In genomic region chr3:184716652-184717607, GRCh38 we compare ENCODE assay signal across 9 cellular contexts. TPM values are rescaled to one million over a fixed set of nuclear protein-coding genes. Genes with fewer than 3 reads are reported as not detected.
DNase-seq lines count a peak whose midpoint lies in the region; ATAC-seq and TF ChIP-seq lines count a peak whose summit lies in the region.
"Had no signal": no experiment of that assay in that cellular context is flagged by ENCODE, and none has a peak within 500 bp of the region (broad histone marks: within the 10 kb centered on the region; RNA-seq: fewer than 3 reads in every experiment).

No MANE protein-coding gene starts in this region.

- no peaks in the 10 kb centered on the region for H3K36me3 Mint-ChIP-seq in stimulated activated naive B cell treated with anti-CD40 and anti-IgM and Interleukin-4, amounts not matched to agents 10 μg/mL and 1 μg/mL and 100 μg/mL, for 72 hours
- H3K36me3 Mint-ChIP-seq in CD8-positive, alpha-beta memory T cell = no peaks in the 10 kb centered on the region

- no peak for ATAC-seq in stimulated activated naive B cell treated with anti-CD40 and anti-IgM and Interleukin-4, amounts not matched to agents 10 μg/mL and 1 μg/mL and 100 μg/mL, for 72 hours (replicated peaks)

- H3K4me1 ChIP-seq in tibial artery = peaks cover 0 to 14% (median 0%) of the 10 kb centered on the region in 4 donors
- no peaks in the 10 kb centered on the region for H3K4me1 ChIP-seq in CD8-positive, alpha-beta memory T cell (ENCODE audit: insufficient read depth, low read length)

- H3K4me3 Mint-ChIP-seq in stimulated activated naive B cell treated with anti-CD40 and anti-IgM and Interleukin-4, amounts not matched to agents 10 μg/mL and 1 μg/mL and 100 μg/mL, for 72 hours = no peak overlapping the region
- H3K4me3 Mint-ChIP-seq in CD8-positive, alpha-beta memory T cell = no peak overlapping the region

- intact Hi-C loops in tibial artery (cut with DNase I; ENCODE audit: low total_unique reads) = no loop called here

- TF ChIP-seq CTCF in WI38 (IDR thresholded peaks at IDR 0.05; ENCODE audit: low read depth, low read length) (no peak), tibial artery (IDR thresholded peaks at IDR 0.05) (no peak)

- CTCF ChIA-PET in CD8-positive, alpha-beta memory T cell (lab: Charles Lee) = interaction anchor here (1.0 kb wide), 1 partner anchor 155 kb away, joined by 4 read pairs; no protein-coding TSS in a partner anchor

- H3K4me3 ChIP-seq in WI38 (ENCODE audit: low read depth, low read length) (peak overlapping the region; percentile 22), tibial artery (no peak overlapping the region)
- H3K4me3 ChIP-seq in CD8-positive, alpha-beta memory T cell (ENCODE audit: low read length) = no peak overlapping the region

- H3K27me3 ChIP-seq in tibial artery = no peaks in the 10 kb centered on the region
- H3K27me3 ChIP-seq in CD8-positive, alpha-beta memory T cell (ENCODE audit: insufficient read depth, low read length, poor library complexity, severe bottlenecking) = no peaks in the 10 kb centered on the region

- H3K36me3 ChIP-seq in tibial artery = no peaks in the 10 kb centered on the region
- H3K36me3 ChIP-seq in CD8-positive, alpha-beta memory T cell (ENCODE audit: insufficient read depth, low read length) = no peaks in the 10 kb centered on the region

- DNase-seq in NCI-H2196 (lab: John Stamatoyannopoulos, UW; ENCODE audit: unreplicated experiment) (peak; percentile 71), NCI-H2196 treated with DMSO at 0.1 percent for 48 hours (lab: John Stamatoyannopoulos, UW; ENCODE audit: unreplicated experiment) (no peak), iris pigment epithelial cell (ENCODE audit: low read depth) (peak; percentile 76), tibial artery (peak in 1 of 2 donors; percentile 38), mucosa of gallbladder (ENCODE audit: low spot score) (no peak)
- DNase-seq in stimulated activated naive B cell treated with anti-CD40 and anti-IgM and Interleukin-4, amounts not matched to agents 10 μg/mL and 1 μg/mL and 100 μg/mL, for 72 hours = no peak
- no peak for DNase-seq in CD8-positive, alpha-beta memory T cell

- H3K4me1 Mint-ChIP-seq in stimulated activated naive B cell treated with anti-CD40 and anti-IgM and Interleukin-4, amounts not matched to agents 10 μg/mL and 1 μg/mL and 100 μg/mL, for 72 hours = peaks cover 8 to 9% of the 10 kb centered on the region in 2 donors
- peaks cover 10 to 12% (median 11%) of the 10 kb centered on the region in 3 donors for H3K4me1 Mint-ChIP-seq in CD8-positive, alpha-beta memory T cell

- H3K27me3 Mint-ChIP-seq in stimulated activated naive B cell treated with anti-CD40 and anti-IgM and Interleukin-4, amounts not matched to agents 10 μg/mL and 1 μg/mL and 100 μg/mL, for 72 hours = no peaks in the 10 kb centered on the region
- peaks cover 2 to 4% of the 10 kb centered on the region in 2 donors for H3K27me3 Mint-ChIP-seq in CD8-positive, alpha-beta memory T cell

- H3K9me3 Mint-ChIP-seq in stimulated activated naive B cell treated with anti-CD40 and anti-IgM and Interleukin-4, amounts not matched to agents 10 μg/mL and 1 μg/mL and 100 μg/mL, for 72 hours = no peaks in the 10 kb centered on the region
- no peaks in the 10 kb centered on the region for H3K9me3 Mint-ChIP-seq in CD8-positive, alpha-beta memory T cell

- POLR2A ChIA-PET in CD8-positive, alpha-beta memory T cell (lab: Charles Lee) = no interaction called here

- no peak overlapping the region for H3K27ac Mint-ChIP-seq in stimulated activated naive B cell treated with anti-CD40 and anti-IgM and Interleukin-4, amounts not matched to agents 10 μg/mL and 1 μg/mL and 100 μg/mL, for 72 hours
- H3K27ac Mint-ChIP-seq in CD8-positive, alpha-beta memory T cell = no peak overlapping the region

- H3K9me3 ChIP-seq in tibial artery = no peaks in the 10 kb centered on the region
- no peaks in the 10 kb centered on the region for H3K9me3 ChIP-seq in CD8-positive, alpha-beta memory T cell (ENCODE audit: low read length)

- H3K27ac ChIP-seq in tibial artery = peak overlapping the region; percentile 33 to 39
- no peak overlapping the region for H3K27ac ChIP-seq in CD8-positive, alpha-beta memory T cell (ENCODE audit: low read depth, low read length)
- H3K27ac ChIP-seq: C4-2B had no signal

RNA-seq across cellular contexts. Expression of gene MAGEF1, which starts 5.1 kb away (rescaled TPM):
- total RNA-seq in mucosa of gallbladder = 43.3 TPM
- total RNA-seq in CD8-positive, alpha-beta memory T cell = 10 to 100 TPM; 24.5 to 25.0 TPM
- 14.5 TPM for polyA plus RNA-seq in CD8-positive, alpha-beta memory T cell

Comparison
In these comparisons a context has a peak if more than half of its experiments do, and no peak if none do; other contexts are left out.
1. DNase-seq: peak in NCI-H2196 (single experiment) and iris pigment epithelial cell (single experiment); none in NCI-H2196 treated with DMSO at 0.1 percent for 48 hours (single experiment), mucosa of gallbladder (single experiment), stimulated activated naive B cell treated with anti-CD40 and anti-IgM and Interleukin-4, amounts not matched to agents 10 μg/mL and 1 μg/mL and 100 μg/mL, for 72 hours (single experiment) and CD8-positive, alpha-beta memory T cell (0 of 5).